8 cellular contexts compared by ENCODE assay signal in genomic region chr2:181457741-181458425, GRCh38. TPM values are rescaled to one million over a fixed set of nuclear protein-coding genes. Genes with fewer than 3 reads are reported as not detected.
DNase-seq lines count a peak whose midpoint lies in the region; ATAC-seq lines count a peak whose summit lies in the region.

No MANE protein-coding gene starts in this region.

- H3K56ac ChIP-seq in mesendoderm (ENCODE audit: low read length): peak overlapping the region; percentile 89

- peak; percentile 26 for ATAC-seq in GM21381 (IDR thresholded peaks at IDR 0.05; ENCODE audit: unreplicated experiment)
- peak; percentile 34 to 37 for ATAC-seq in activated CD4-positive, CD25-positive, alpha-beta regulatory T cell treated with anti-CD3 and anti-CD28 coated beads, Interleukin-2, amount 50 U/mL, for 24 hours

- H3K23ac ChIP-seq in mesendoderm (ENCODE audit: low read length): no peak overlapping the region

- H3K27ac ChIP-seq in BLaER1 (peak overlapping the region; percentile 99), mesendoderm (ENCODE audit: low read depth, low read length) (no peak overlapping the region)

- peaks cover 44 to 51% (median 50%) of the 10 kb centered on the region in 3 donors for H3K4me1 Mint-ChIP-seq in IgD-negative memory B cell
- peaks cover 55% of the 10 kb centered on the region for H3K4me1 Mint-ChIP-seq in dendritic cell treated with granulocyte-macrophage colony-stimulating factor and Interleukin-4, amounts not matched to agents 40 ng/mL and 50 ng/mL, for 4 days (ENCODE audit: low read depth)

- H3K79me2 ChIP-seq in mesendoderm (ENCODE audit: control insufficient read depth, insufficient read depth, low read length): no peaks in the 10 kb centered on the region

- H4K5ac ChIP-seq in mesendoderm (ENCODE audit: low read length): no peak overlapping the region

- H3K18ac ChIP-seq in mesendoderm (ENCODE audit: low read length): no peak overlapping the region

- H3K36me3 ChIP-seq in BLaER1 (peaks cover 17% of the 10 kb centered on the region; the same call in 1 of the 2 replicates), mesendoderm (ENCODE audit: control insufficient read depth, insufficient read depth, low read length) (no peaks in the 10 kb centered on the region)

- H3K4me2 ChIP-seq in BLaER1 (peak overlapping the region; percentile 95), mesendoderm (ENCODE audit: low read length) (peak overlapping the region; percentile 97)

- no peaks in the 10 kb centered on the region for H3K27me3 ChIP-seq in BLaER1
- peaks cover 13% of the 10 kb centered on the region for H3K27me3 ChIP-seq in mesendoderm (ENCODE audit: insufficient read depth, low read length, poor library complexity)

- no peaks in the 10 kb centered on the region for H3K9me3 Mint-ChIP-seq in IgD-negative memory B cell
- H3K9me3 Mint-ChIP-seq in dendritic cell treated with granulocyte-macrophage colony-stimulating factor and Interleukin-4, amounts not matched to agents 40 ng/mL and 50 ng/mL, for 4 days: no peaks in the 10 kb centered on the region

- H2BK120ac ChIP-seq in mesendoderm (ENCODE audit: low read depth, low read length): no peak overlapping the region

- DNase-seq in mesendoderm (peak; percentile 20), inferior parietal cortex (ENCODE audit: extremely low spot score) (no peak)
- peak; percentile 72 for DNase-seq in stimulated activated CD8-positive, alpha-beta memory T cell treated with anti-CD3 and anti-CD28 coated beads, Interleukin-4, amount 100 ng/mL, for 48 hours

- H3K27me3 Mint-ChIP-seq in IgD-negative memory B cell: no peaks in the 10 kb centered on the region
- no peaks in the 10 kb centered on the region for H3K27me3 Mint-ChIP-seq in dendritic cell treated with granulocyte-macrophage colony-stimulating factor and Interleukin-4, amounts not matched to agents 40 ng/mL and 50 ng/mL, for 4 days

- H3K9me3 ChIP-seq in BLaER1: no peaks in the 10 kb centered on the region

- peak overlapping the region; percentile 82 for H3K4me3 ChIP-seq in BLaER1
- peak overlapping the region; percentile 60 for H3K4me3 ChIP-seq in mesendoderm (ENCODE audit: low read length)

- no peak overlapping the region for H2BK5ac ChIP-seq in mesendoderm (ENCODE audit: low read length)

- H4K8ac ChIP-seq in mesendoderm (ENCODE audit: low read depth, low read length): no peak overlapping the region

- no CpG with 5 or more reads among the region's 45 CpGs for WGBS in mesendoderm (ENCODE audit: extremely low coverage, insufficient coverage, low lambda C conversion rate)

- H3K9ac ChIP-seq in BLaER1: peak overlapping the region; percentile 99
- peak overlapping the region; percentile 63 for H3K9ac ChIP-seq in mesendoderm (ENCODE audit: low read length)

- no peak overlapping the region for H3K4ac ChIP-seq in mesendoderm (ENCODE audit: low read depth, low read length)

- H2AK5ac ChIP-seq in mesendoderm (ENCODE audit: low read length): no peak overlapping the region

- peak overlapping the region; percentile 89 to 95 (median 94) for H3K27ac Mint-ChIP-seq in IgD-negative memory B cell
- peak overlapping the region; percentile 81 for H3K27ac Mint-ChIP-seq in dendritic cell treated with granulocyte-macrophage colony-stimulating factor and Interleukin-4, amounts not matched to agents 40 ng/mL and 50 ng/mL, for 4 days

- no peak overlapping the region for H2BK15ac ChIP-seq in mesendoderm (replicated peaks; ENCODE audit: low read depth)

- peaks cover 22% of the 10 kb centered on the region for H4K20me1 ChIP-seq in BLaER1

- H3K79me1 ChIP-seq in mesendoderm (ENCODE audit: low read length): no peaks in the 10 kb centered on the region

- H3K4me1 ChIP-seq in BLaER1: peaks cover 45% of the 10 kb centered on the region
- peaks cover 3% of the 10 kb centered on the region for H3K4me1 ChIP-seq in mesendoderm (ENCODE audit: control insufficient read depth, low read depth, low read length)

- no peaks in the 10 kb centered on the region for H3K36me3 Mint-ChIP-seq in IgD-negative memory B cell
- H3K36me3 Mint-ChIP-seq in dendritic cell treated with granulocyte-macrophage colony-stimulating factor and Interleukin-4, amounts not matched to agents 40 ng/mL and 50 ng/mL, for 4 days (ENCODE audit: low read depth): peaks cover 6% of the 10 kb centered on the region

- intact Hi-C loops in dendritic cell treated with granulocyte-macrophage colony-stimulating factor and Interleukin-4, amounts not matched to agents 40 ng/mL and 50 ng/mL, for 4 days (cut with micrococcal nuclease): loop anchor here (2.0 to 10.0 kb wide), 5 partner anchors 63 to 353 kb away; no protein-coding TSS in a partner anchor

- H3K4me3 Mint-ChIP-seq in IgD-negative memory B cell: peak overlapping the region; percentile 88 to 99 (median 98)
- peak overlapping the region; percentile 91 for H3K4me3 Mint-ChIP-seq in dendritic cell treated with granulocyte-macrophage colony-stimulating factor and Interleukin-4, amounts not matched to agents 40 ng/mL and 50 ng/mL, for 4 days

RNA-seq across cellular contexts. Expression of gene ITGA4, which starts 0.7 kb away (rescaled TPM):
- polyA plus RNA-seq in IgD-negative memory B cell: 129 TPM
- 0.70 TPM for polyA plus RNA-seq in mesendoderm (2013, experiment 1 of 2)
- 0.78 TPM for polyA plus RNA-seq in mesendoderm (2013, experiment 2 of 2)
